1 cellular context compared by ENCODE assay signal in the genomic region with DNA sequence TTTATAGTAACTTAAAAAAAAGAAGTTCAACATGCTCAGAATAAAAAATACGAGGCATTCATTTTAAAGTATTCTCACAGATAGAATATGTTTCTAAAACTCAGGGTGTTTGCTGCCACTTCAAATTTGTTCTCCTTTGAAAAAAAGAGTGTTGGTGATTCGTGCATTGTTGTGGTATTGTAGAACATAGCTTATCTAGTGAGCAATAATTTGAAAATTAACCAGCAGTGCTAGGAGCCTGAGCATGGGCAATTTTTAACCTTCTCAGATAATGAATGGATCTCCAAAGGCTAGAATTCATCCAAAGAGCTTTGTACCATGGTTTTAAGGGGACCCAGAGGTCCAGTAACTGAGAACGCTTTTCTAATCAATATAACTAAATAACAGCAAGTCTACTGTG.
TF ChIP-seq lines count a peak whose summit lies in the region.

No MANE protein-coding gene starts in this region.

TF ChIP-seq in neural cell, 6 proteins besides CTCF, POLR2A, EP300 and RAD21 (continued from another document):
- TF ChIP-seq, protein P1, sequence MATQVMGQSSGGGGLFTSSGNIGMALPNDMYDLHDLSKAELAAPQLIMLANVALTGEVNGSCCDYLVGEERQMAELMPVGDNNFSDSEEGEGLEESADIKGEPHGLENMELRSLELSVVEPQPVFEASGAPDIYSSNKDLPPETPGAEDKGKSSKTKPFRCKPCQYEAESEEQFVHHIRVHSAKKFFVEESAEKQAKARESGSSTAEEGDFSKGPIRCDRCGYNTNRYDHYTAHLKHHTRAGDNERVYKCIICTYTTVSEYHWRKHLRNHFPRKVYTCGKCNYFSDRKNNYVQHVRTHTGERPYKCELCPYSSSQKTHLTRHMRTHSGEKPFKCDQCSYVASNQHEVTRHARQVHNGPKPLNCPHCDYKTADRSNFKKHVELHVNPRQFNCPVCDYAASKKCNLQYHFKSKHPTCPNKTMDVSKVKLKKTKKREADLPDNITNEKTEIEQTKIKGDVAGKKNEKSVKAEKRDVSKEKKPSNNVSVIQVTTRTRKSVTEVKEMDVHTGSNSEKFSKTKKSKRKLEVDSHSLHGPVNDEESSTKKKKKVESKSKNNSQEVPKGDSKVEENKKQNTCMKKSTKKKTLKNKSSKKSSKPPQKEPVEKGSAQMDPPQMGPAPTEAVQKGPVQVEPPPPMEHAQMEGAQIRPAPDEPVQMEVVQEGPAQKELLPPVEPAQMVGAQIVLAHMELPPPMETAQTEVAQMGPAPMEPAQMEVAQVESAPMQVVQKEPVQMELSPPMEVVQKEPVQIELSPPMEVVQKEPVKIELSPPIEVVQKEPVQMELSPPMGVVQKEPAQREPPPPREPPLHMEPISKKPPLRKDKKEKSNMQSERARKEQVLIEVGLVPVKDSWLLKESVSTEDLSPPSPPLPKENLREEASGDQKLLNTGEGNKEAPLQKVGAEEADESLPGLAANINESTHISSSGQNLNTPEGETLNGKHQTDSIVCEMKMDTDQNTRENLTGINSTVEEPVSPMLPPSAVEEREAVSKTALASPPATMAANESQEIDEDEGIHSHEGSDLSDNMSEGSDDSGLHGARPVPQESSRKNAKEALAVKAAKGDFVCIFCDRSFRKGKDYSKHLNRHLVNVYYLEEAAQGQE (IDR thresholded peaks at IDR 0.05; ENCODE audit: borderline replicate concordance), result no peak
- TF ChIP-seq MXI1 (conservative IDR thresholded peaks at IDR 0.05; ENCODE audit: poor library complexity, severe bottlenecking) (no peak), EZH2 (IDR thresholded peaks at IDR 0.05; ENCODE audit: borderline replicate concordance, insufficient read depth, low read length, poor library complexity, severe bottlenecking) (no peak), POLR2AphosphoS5 (IDR thresholded peaks at IDR 0.05) (no peak), SMC3 (conservative IDR thresholded peaks at IDR 0.05; ENCODE audit: poor library complexity) (no peak)
